28 cellular contexts compared by ENCODE assay signal in genomic region chr9:104767507-104767906, GRCh38. TPM values are rescaled to one million over a fixed set of nuclear protein-coding genes. Genes with fewer than 3 reads are reported as not detected.
DNase-seq lines count a peak whose midpoint lies in the region; ATAC-seq, FAIRE-seq and TF ChIP-seq lines count a peak whose summit lies in the region.
"Had no signal": no experiment of that assay in that cellular context is flagged by ENCODE, and none has a peak within 500 bp of the region (broad histone marks: within the 10 kb centered on the region; RNA-seq: fewer than 3 reads in every experiment).

No MANE protein-coding gene starts in this region.

- no peaks in the 10 kb centered on the region for H3K27me3 Mint-ChIP-seq in naive thymus-derived CD8-positive, alpha-beta T cell
- H3K27me3 Mint-ChIP-seq in activated CD4-positive, alpha-beta T cell treated with anti-CD3 and anti-CD28 coated beads, Interleukin-2, amount 10 ng/mL, durations not matched to agents 24 days and 14 days: peaks cover 13% of the 10 kb centered on the region
- H3K27me3 Mint-ChIP-seq: B cell; CD4-positive, alpha-beta memory T cell had no signal

- no peak for ATAC-seq in pancreas
- no peak for ATAC-seq in naive thymus-derived CD8-positive, alpha-beta T cell
- ATAC-seq: A549, GM12878 had no signal

- peaks cover 0 to 4% (median 0%) of the 10 kb centered on the region in 3 donors for H3K36me3 Mint-ChIP-seq in naive thymus-derived CD8-positive, alpha-beta T cell
- no peaks in the 10 kb centered on the region for H3K36me3 Mint-ChIP-seq in activated CD4-positive, alpha-beta T cell treated with anti-CD3 and anti-CD28 coated beads, Interleukin-2, amount 10 ng/mL, durations not matched to agents 24 days and 14 days (ENCODE audit: low read depth)
- H3K36me3 Mint-ChIP-seq: CD4-positive, alpha-beta memory T cell had no signal

- FAIRE-seq in colon (lab: Jason Lieb, UNC): peak; percentile 45
- FAIRE-seq in pancreas (lab: Jason Lieb, UNC): no peak
- FAIRE-seq: A549, GM12878, GM12892, GM18507, GM19239 had no signal

- no peaks in the 10 kb centered on the region for H3K36me3 ChIP-seq in pancreas

- peak; percentile 21 for DNase-seq in NCI-H1105 treated with DMSO at 0.1 percent for 48 hours (lab: John Stamatoyannopoulos, UW)
- no peak for DNase-seq in NCI-H1105 (lab: John Stamatoyannopoulos, UW)
- peak; percentile 44 for DNase-seq in HT-29 (ENCODE audit: low spot score)
- no peak for DNase-seq in pancreas
- no peak for DNase-seq in naive thymus-derived CD8-positive, alpha-beta T cell
- no peak for DNase-seq in activated CD4-positive, alpha-beta T cell treated with anti-CD3 and anti-CD28 coated beads, Interleukin-2, amount 10 ng/mL, durations not matched to agents 24 days and 14 days
- DNase-seq: AML-193; CD4-positive, alpha-beta memory T cell; CD8-positive, alpha-beta memory T cell; COR-L47; DMS 273 treated with DMSO at 0.1 percent for 48 hours; DMS153; DMS53; DMS79; DND-41; EL; GDM1 had no signal

- no peaks in the 10 kb centered on the region for H3K27me3 ChIP-seq in pancreas
- H3K27me3 ChIP-seq: BLaER1 treated with 17β-estradiol and CSF1 and Interleukin-3, amounts not matched to agents 10 nM and 100 nM had no signal

- H3K4me1 Mint-ChIP-seq in naive thymus-derived CD8-positive, alpha-beta T cell: peaks cover 4 to 28% (median 8%) of the 10 kb centered on the region in 4 donors
- peaks cover 4% of the 10 kb centered on the region for H3K4me1 Mint-ChIP-seq in activated CD4-positive, alpha-beta T cell treated with anti-CD3 and anti-CD28 coated beads, Interleukin-2, amount 10 ng/mL, durations not matched to agents 24 days and 14 days

- WGBS in pancreas, 2 donors: 98% methylated on average over 3 of the region's 3 CpGs

- H3K4me1 ChIP-seq in pancreas: peaks cover 0 to 10% (median 0%) of the 10 kb centered on the region in 3 donors
- H3K4me1 ChIP-seq: A549 had no signal

- intact Hi-C loops in pancreas (cut with DNase I): no loop called here
- intact Hi-C loops in activated CD4-positive, alpha-beta T cell treated with anti-CD3 and anti-CD28 coated beads, Interleukin-2, amount 10 ng/mL, durations not matched to agents 24 days and 14 days (cut with micrococcal nuclease): no loop called here

- no peak overlapping the region for H3K4me3 Mint-ChIP-seq in naive thymus-derived CD8-positive, alpha-beta T cell
- H3K4me3 Mint-ChIP-seq in activated CD4-positive, alpha-beta T cell treated with anti-CD3 and anti-CD28 coated beads, Interleukin-2, amount 10 ng/mL, durations not matched to agents 24 days and 14 days: no peak overlapping the region
- H3K4me3 Mint-ChIP-seq: B cell; CD4-positive, alpha-beta memory T cell; CD8-positive, alpha-beta memory T cell had no signal

- POLR2A ChIA-PET in naive thymus-derived CD8-positive, alpha-beta T cell (lab: Charles Lee): no interaction called here

- H3K9me3 Mint-ChIP-seq in naive thymus-derived CD8-positive, alpha-beta T cell: no peaks in the 10 kb centered on the region
- H3K9me3 Mint-ChIP-seq in activated CD4-positive, alpha-beta T cell treated with anti-CD3 and anti-CD28 coated beads, Interleukin-2, amount 10 ng/mL, durations not matched to agents 24 days and 14 days: no peaks in the 10 kb centered on the region
- H3K9me3 Mint-ChIP-seq: CD4-positive, alpha-beta memory T cell; CD8-positive, alpha-beta memory T cell had no signal

- H3K4me3 ChIP-seq in pancreas: no peak overlapping the region
- H3K4me3 ChIP-seq: A549; BLaER1 treated with 17β-estradiol and CSF1 and Interleukin-3, amounts not matched to agents 10 nM and 100 nM; GM12878 had no signal

- H3K27ac ChIP-seq in pancreas: no peak overlapping the region
- H3K27ac ChIP-seq: 22Rv1, A549, C4-2B had no signal

- TF ChIP-seq CTCF in pancreas (IDR thresholded peaks at IDR 0.05): no peak

- no peaks in the 10 kb centered on the region for H3K9me3 ChIP-seq in pancreas

- H3K27ac Mint-ChIP-seq in naive thymus-derived CD8-positive, alpha-beta T cell: no peak overlapping the region
- no peak overlapping the region for H3K27ac Mint-ChIP-seq in activated CD4-positive, alpha-beta T cell treated with anti-CD3 and anti-CD28 coated beads, Interleukin-2, amount 10 ng/mL, durations not matched to agents 24 days and 14 days
- H3K27ac Mint-ChIP-seq: CD4-positive, alpha-beta memory T cell; CD8-positive, alpha-beta memory T cell had no signal

RNA-seq across cellular contexts. Expression of gene NIPSNAP3B, which starts 3.6 kb away (rescaled TPM):
- not detected in 2 replicates for total RNA-seq in HT-29 (2014; rRNA removed; shearing (Covaris generic))
- total RNA-seq in pancreas: 1 to 10 TPM; 1.3 to 2.4 (median 1.9) TPM
- 1 to 10 TPM; 2.4 to 4.3 TPM for polyA plus RNA-seq in pancreas
- 1 to 10 TPM in 1 of 2 experiments, under 1 TPM in 1; 0.69 to 2.1 TPM for total RNA-seq in naive thymus-derived CD8-positive, alpha-beta T cell
- 1 to 10 TPM in 2 of 3 donors, under 1 TPM in 1; 0.64 to 1.7 (median 1.5) TPM for polyA plus RNA-seq in naive thymus-derived CD8-positive, alpha-beta T cell
- 0.19 and 0.66 TPM in 2 replicates for total RNA-seq in activated CD4-positive, alpha-beta T cell treated with anti-CD3 and anti-CD28 coated beads, Interleukin-2, amount 10 ng/mL, durations not matched to agents 24 days and 14 days
- total RNA-seq: A172 had no signal
- polyA plus RNA-seq: CD8-positive, alpha-beta memory T cell had no signal

RNA-seq across cellular contexts. Expression of gene NIPSNAP3A, which starts 20.0 kb away (rescaled TPM):
- 7.0 TPM in 2 replicates for total RNA-seq in HT-29 (2014; rRNA removed; shearing (Covaris generic))
- total RNA-seq in pancreas: 10 to 100 TPM in 2 of 6 donors, 1 to 10 TPM in 4; 4.1 to 13.4 (median 7.3) TPM
- polyA plus RNA-seq in pancreas: 10 to 100 TPM in 1 of 2 donors, 1 to 10 TPM in 1; 7.4 to 22.9 TPM
- 10 to 100 TPM; 11.2 to 12.7 TPM for total RNA-seq in naive thymus-derived CD8-positive, alpha-beta T cell
- polyA plus RNA-seq in naive thymus-derived CD8-positive, alpha-beta T cell: 10 to 100 TPM; 15.6 to 17.8 (median 15.7) TPM
- 9.4 and 10.8 TPM in 2 replicates for total RNA-seq in activated CD4-positive, alpha-beta T cell treated with anti-CD3 and anti-CD28 coated beads, Interleukin-2, amount 10 ng/mL, durations not matched to agents 24 days and 14 days

Comparison
In these comparisons a context has a peak if more than half of its experiments do, and no peak if none do; other contexts are left out.
1. DNase-seq: peak in NCI-H1105 treated with DMSO at 0.1 percent for 48 hours (single experiment) and HT-29 (single experiment); none in NCI-H1105 (single experiment), pancreas (0 of 6), naive thymus-derived CD8-positive, alpha-beta T cell (0 of 10) and activated CD4-positive, alpha-beta T cell treated with anti-CD3 and anti-CD28 coated beads, Interleukin-2, amount 10 ng/mL, durations not matched to agents 24 days and 14 days (single experiment).